ENCODE assay signal across 13 cellular contexts in genomic region chr7:37442268-37442667, GRCh38. TPM values are rescaled to one million over a fixed set of nuclear protein-coding genes. Genes with fewer than 3 reads are reported as not detected.
DNase-seq lines count a peak whose midpoint lies in the region; ATAC-seq, FAIRE-seq and TF ChIP-seq lines count a peak whose summit lies in the region.
"Had no signal": no experiment of that assay in that cellular context is flagged by ENCODE, and none has a peak within 500 bp of the region (broad histone marks: within the 10 kb centered on the region; RNA-seq: fewer than 3 reads in every experiment).

No MANE protein-coding gene starts in this region.

- no peak for TF ChIP-seq POLR2A in A549 (IDR thresholded peaks at IDR 0.05; ENCODE audit: low read length)

- POLR2A ChIA-PET in A549 (lab: Yijun Ruan, JAX) = no interaction called here
- POLR2A ChIA-PET in CD8-positive, alpha-beta T cell (lab: Charles Lee) = interaction anchor here (1.7 kb wide), 1 partner anchor 62 kb away, joined by 3 read pairs; no protein-coding TSS in a partner anchor

- H2AFZ ChIP-seq in neural cell (ENCODE audit: low read depth, low read length) = no peak overlapping the region

- ATAC-seq in A549 (no peak), HG03520 (IDR thresholded peaks at IDR 0.05; ENCODE audit: unreplicated experiment) (no peak)
- no peak for ATAC-seq in CD8-positive, alpha-beta T cell
- ATAC-seq: activated naive CD4-positive, alpha-beta T cell treated with anti-CD3 and anti-CD28 coated beads, Interleukin-2, amount 50 U/mL, for 72 hours had no signal

- H3K4me1 Mint-ChIP-seq in CD8-positive, alpha-beta T cell (ENCODE audit: low read depth) = peaks cover 79% of the 10 kb centered on the region

- no peaks in the 10 kb centered on the region for H4K20me1 ChIP-seq in neural cell (ENCODE audit: insufficient read depth)

- TF ChIP-seq RAD21 in A549 (conservative IDR thresholded peaks at IDR 0.05 in 1 of 2, IDR thresholded peaks at IDR 0.05 in 1 of 2) (no peak), neural cell (conservative IDR thresholded peaks at IDR 0.05) (no peak)

- peak overlapping the region; percentile 91 for H3K27ac Mint-ChIP-seq in CD8-positive, alpha-beta T cell

- TF ChIP-seq EP300 in A549 (IDR thresholded peaks at IDR 0.05) (no peak), neural cell (conservative IDR thresholded peaks at IDR 0.05; ENCODE audit: poor library complexity, severe bottlenecking) (no peak)

- WGBS in A549 (ENCODE audit: missing lambda C conversion rate) = 67% methylated on average over 4 of the region's 4 CpGs

- FAIRE-seq in A549 (lab: Jason Lieb, UNC) = no peak

- H3K27me3 ChIP-seq in CD8-positive, alpha-beta T cell (ENCODE audit: insufficient read depth, low read length) = no peaks in the 10 kb centered on the region
- H3K27me3 ChIP-seq in dorsolateral prefrontal cortex (peaks cover 0 to 1% (median 0%) of the 10 kb centered on the region in 45 donors), neural cell (ENCODE audit: insufficient read depth, low read depth, low read length) (no peaks in the 10 kb centered on the region)

- H3K36me3 Mint-ChIP-seq in CD8-positive, alpha-beta T cell = peaks cover 18% of the 10 kb centered on the region

- DNase-seq in A549 (ENCODE audit: low read depth in 1 of 2, low spot score in 1 of 2) (no peak), dorsolateral prefrontal cortex (no peak), NCI-H69 (lab: John Stamatoyannopoulos, UW) (no peak), NCI-H345 (lab: John Stamatoyannopoulos, UW) (no peak)
- no peak for DNase-seq in CD8-positive, alpha-beta T cell
- no peak for DNase-seq in stimulated activated CD4-positive, alpha-beta T cell treated with anti-CD3 and anti-CD28 coated beads, Interleukin-15, amount 100 ng/mL, for 24 hours
- DNase-seq: brain microvascular endothelial cell, NCI-H187, retina, SHP77 had no signal

- H3K27me3 Mint-ChIP-seq in CD8-positive, alpha-beta T cell (ENCODE audit: low read depth) = no peaks in the 10 kb centered on the region

- no peak overlapping the region for H3K9ac ChIP-seq in neural cell (ENCODE audit: low read length)

- H3K27ac ChIP-seq in A549 (no peak overlapping the region), dorsolateral prefrontal cortex (peak overlapping the region in 43 of 59 donors; percentile 16 to 99 (median 58)), neural cell (ENCODE audit: low read length) (peak overlapping the region; percentile 67)
- no peak overlapping the region for H3K27ac ChIP-seq in CD8-positive, alpha-beta T cell (ENCODE audit: low read depth, low read length)
- H3K27ac ChIP-seq: brain microvascular endothelial cell had no signal

- no peaks in the 10 kb centered on the region for H3K36me3 ChIP-seq in CD8-positive, alpha-beta T cell (ENCODE audit: insufficient read depth, low read length)
- no peaks in the 10 kb centered on the region for H3K36me3 ChIP-seq in neural cell (ENCODE audit: insufficient read depth, low read length)
- H3K36me3 ChIP-seq: brain microvascular endothelial cell had no signal

- H3K9me3 ChIP-seq in A549 (no peaks in the 10 kb centered on the region), neural cell (ENCODE audit: low read length) (no peaks in the 10 kb centered on the region)
- H3K9me3 ChIP-seq in CD8-positive, alpha-beta T cell (ENCODE audit: low read length) = no peaks in the 10 kb centered on the region

- intact Hi-C loops in CD8-positive, alpha-beta T cell (cut with DNase I, micrococcal nuclease) = loop anchor here in 1 of 2 experiments (10.0 kb wide), 1 partner anchor 1077 kb away; a partner anchor contains a TSS
- intact Hi-C loops in dorsolateral prefrontal cortex (cut with DNase I) = loop anchor here in 1 of 2 donors (10.0 kb wide), 1 partner anchor 393 kb away; no protein-coding TSS in a partner anchor

- H3K9me3 Mint-ChIP-seq in CD8-positive, alpha-beta T cell = no peaks in the 10 kb centered on the region
- H3K9me3 Mint-ChIP-seq: activated naive CD4-positive, alpha-beta T cell treated with anti-CD3 and anti-CD28 coated beads, Interleukin-2, amount 50 U/mL, for 72 hours had no signal

- CTCF ChIA-PET in A549 (lab: Yijun Ruan, JAX) = interaction anchor here (1.3 kb wide), 1 partner anchor 53 kb away, joined by 3 read pairs; no protein-coding TSS in a partner anchor
- CTCF ChIA-PET in CD8-positive, alpha-beta T cell (lab: Charles Lee) = interaction anchor here (0.7 to 0.9 kb wide), 2 partner anchors 20 to 208 kb away, joined by 3 to 4 read pairs; no protein-coding TSS in a partner anchor

- peaks cover 6% of the 10 kb centered on the region for H3K79me2 ChIP-seq in neural cell (replicated peaks; ENCODE audit: insufficient read depth, low read length)

- no peak overlapping the region for H3K4me3 ChIP-seq in A549
- no peak overlapping the region for H3K4me3 ChIP-seq in CD8-positive, alpha-beta T cell (ENCODE audit: low read depth, low read length)
- no peak overlapping the region for H3K4me3 ChIP-seq in dorsolateral prefrontal cortex
- H3K4me3 ChIP-seq in neural cell (ENCODE audit: low read length) = no peak overlapping the region

- no peak for TF ChIP-seq CTCF in A549 (IDR thresholded peaks at IDR 0.05)
- no peak for TF ChIP-seq CTCF in CD8-positive, alpha-beta T cell (IDR thresholded peaks at IDR 0.05)
- TF ChIP-seq CTCF in dorsolateral prefrontal cortex (IDR thresholded peaks at IDR 0.05 in 54 of 56, conservative IDR thresholded peaks at IDR 0.05 in 2 of 56; ENCODE audit: low read depth in 1 of 56, partially characterized antibody in 56 of 56) = no peak
- TF ChIP-seq CTCF in neural cell (IDR thresholded peaks at IDR 0.05; ENCODE audit: poor library complexity, severe bottlenecking) = no peak

- H3K4me2 ChIP-seq in A549 = no peak overlapping the region
- H3K4me2 ChIP-seq in neural cell (ENCODE audit: low read length) = no peak overlapping the region

- no peaks in the 10 kb centered on the region for H3K9me2 ChIP-seq in neural cell (ENCODE audit: insufficient read depth, low read length)

- H3K4me1 ChIP-seq in A549 = peaks cover 11% of the 10 kb centered on the region
- H3K4me1 ChIP-seq in CD8-positive, alpha-beta T cell (ENCODE audit: insufficient read depth, low read length) = peaks cover 45% of the 10 kb centered on the region

- no peaks in the 10 kb centered on the region for H3F3A ChIP-seq in neural cell (ENCODE audit: insufficient read depth, low read length, poor library complexity, severe bottlenecking)

- no peak overlapping the region for H3K4me3 Mint-ChIP-seq in CD8-positive, alpha-beta T cell

TF ChIP-seq in A549, 52 proteins besides CTCF, POLR2A, EP300 and RAD21:
- TF ChIP-seq HDAC2 (IDR thresholded peaks at IDR 0.05) (no peak), FOSL2 (IDR thresholded peaks at IDR 0.05) (no peak), FOSL2 (CRISPR knock-in tag; IDR thresholded peaks at IDR 0.05) (0 out of 2 replicates have a peak, but pooled peaks have one; percentile 13)

TF ChIP-seq in neural cell, 6 proteins besides CTCF, POLR2A, EP300 and RAD21:
- TF ChIP-seq TAF1 (IDR thresholded peaks at IDR 0.05; ENCODE audit: low read depth) (no peak), MXI1 (conservative IDR thresholded peaks at IDR 0.05; ENCODE audit: poor library complexity, severe bottlenecking) (no peak), EZH2 (IDR thresholded peaks at IDR 0.05; ENCODE audit: borderline replicate concordance, insufficient read depth, low read length, poor library complexity, severe bottlenecking) (no peak), SMC3 (conservative IDR thresholded peaks at IDR 0.05; ENCODE audit: poor library complexity) (no peak), POLR2AphosphoS5 (IDR thresholded peaks at IDR 0.05) (no peak), REST (IDR thresholded peaks at IDR 0.05; ENCODE audit: borderline replicate concordance) (no peak)

RNA-seq across cellular contexts. Expression of gene ELMO1, which starts 6.4 kb away (rescaled TPM):
- polyA plus RNA-seq in A549 (2011; rRNA removed) (6.1 and 13.3 TPM in 2 replicates), A549 (2017; fragmentation: RNase III; extraction: RNeasy Plus Mini Kit Qiagen cat#74134 plus additional on column Dnase treatment) (2.3 to 3.2 TPM (median 2.6 TPM) in 3 replicates), neural cell (12.2 and 18.1 TPM in 2 replicates)
- polyA plus RNA-seq in A549 (2012; cell fraction: cytosol; rRNA removed) = 1.3 and 1.8 TPM in 2 replicates
- polyA plus RNA-seq in A549 (2012; cell fraction: nucleus; rRNA removed) = 1.4 and 4.0 TPM in 2 replicates
- 27.3 and 29.8 TPM in 2 replicates for polyA minus RNA-seq in A549 (2011; rRNA and poly(A)+ RNA removed)
- 10 to 100 TPM; 79.4 to 96.2 TPM for total RNA-seq in CD8-positive, alpha-beta T cell
- total RNA-seq in dorsolateral prefrontal cortex = 100 to 1,000 TPM in 119 of 120 experiments, 10 to 100 TPM in 1; 96.6 to 391 (median 224) TPM
- polyA minus RNA-seq in neural cell = 55.5 and 61.7 TPM in 2 replicates

Comparison
In these comparisons a context has a peak if more than half of its experiments do, and no peak if none do; other contexts are left out.
1. H3K27ac ChIP-seq: peak in dorsolateral prefrontal cortex (43 of 59) and neural cell (single experiment); none in A549 (0 of 2) and CD8-positive, alpha-beta T cell (single experiment).